In genomic region chr2:104976603-104977120, GRCh38 we compare ENCODE assay signal across 8 cellular contexts.
DNase-seq lines count a peak whose midpoint lies in the region; ATAC-seq and TF ChIP-seq lines count a peak whose summit lies in the region.

No MANE protein-coding gene starts in this region.

- H3K9ac ChIP-seq in HCT116 (ENCODE audit: low read length): no peak overlapping the region

- TF ChIP-seq POLR2A in HCT116 (IDR thresholded peaks at IDR 0.05; ENCODE audit: borderline replicate concordance, extremely low read depth, insufficient read depth, insufficient read length): no peak

- no TSS peak for BruUV-seq in HCT116 (replicated peaks; lab: Mats Ljungman, UMichigan)

- H3K9me3 ChIP-seq in HCT116 (ENCODE audit: control insufficient read depth in 1 of 2, insufficient read depth in 1 of 2, low read depth in 1 of 2, low read length in 2 of 2) (no peaks in the 10 kb centered on the region), right atrium auricular region (no peaks in the 10 kb centered on the region)

- peak; percentile 96 for ATAC-seq in HCT116
- peak; percentile 24 for ATAC-seq in central memory CD8-positive, alpha-beta T cell (replicated peaks; ENCODE audit: extremely low read depth, poor library complexity, severe bottlenecking)

- H3K4me2 ChIP-seq in HCT116 (ENCODE audit: low read length): peak overlapping the region; percentile 52

- H3K27me3 Mint-ChIP-seq in central memory CD8-positive, alpha-beta T cell: peaks cover 26% of the 10 kb centered on the region

- no peaks in the 10 kb centered on the region for H3K79me2 ChIP-seq in HCT116 (ENCODE audit: insufficient read depth, low read length)

- peaks cover 0 to 12% of the 10 kb centered on the region in 2 experiments; a peak in 1 of 4 replicates for H3K4me1 ChIP-seq in HCT116 (ENCODE audit: control insufficient read depth in 1 of 2, insufficient read depth in 2 of 2, low read length in 2 of 2)
- H3K4me1 ChIP-seq in right atrium auricular region: no peaks in the 10 kb centered on the region

- CTCF ChIA-PET in HCT116 (lab: Charles Lee): interaction anchor here (0.7 to 0.9 kb wide), 2 partner anchors 11 to 61 kb away, joined by 3 read pairs; partner anchors contain the start of gene MRPS9

- H2AFZ ChIP-seq in HCT116 (ENCODE audit: low read depth, low read length, poor library complexity, severe bottlenecking): peak overlapping the region; percentile 7

- peak; percentile 53 for TF ChIP-seq RAD21 in HCT116 (IDR thresholded peaks at IDR 0.05; ENCODE audit: low read depth)

- in situ Hi-C loops in GM13977 (cut with MboI; ENCODE audit: low pct_unique_long_range_greater_than_20kb, low sequenced_read_pairs, unreplicated experiment): no loop called here

- intact Hi-C loops in HCT116 (cut with micrococcal nuclease): loop anchor here (2.0 kb wide), 1 partner anchor 20 kb away; no protein-coding TSS in a partner anchor

- DNase-seq in AML-193 (lab: John Stamatoyannopoulos, UW): peak; percentile 43 to 51
- peak; percentile 66 for DNase-seq in GM13977 (ENCODE audit: low spot score)
- peak; percentile 40 for DNase-seq in HCT116 (ENCODE audit: low read depth, low spot score)
- DNase-seq in LNCaP clone FGC (ENCODE audit: low read depth): no peak
- DNase-seq in central memory CD8-positive, alpha-beta T cell (ENCODE audit: low spot score in 2 of 2): no peak
- DNase-seq in cerebellum (ENCODE audit: low spot score): no peak
- no peak for DNase-seq in foreskin fibroblast
- no peak for DNase-seq in right atrium auricular region (ENCODE audit: low spot score)

- RAD21 ChIA-PET in HCT116 (lab: Charles Lee; ENCODE audit: low non-redundant PET in 1 of 2, low total read pairs in 2 of 2, uncharacterized antibody in 2 of 2, unreplicated experiment in 2 of 2): no interaction called here

- H3K4me3 ChIP-seq in HCT116 (replicated peaks in 1 of 2; ENCODE audit: low read depth in 1 of 2, low read length in 2 of 2) (peak overlapping the region; percentile 41 to 49), LNCaP clone FGC (ENCODE audit: low read depth, low read length) (no peak overlapping the region), foreskin fibroblast (ENCODE audit: low read depth in 1 of 2, low read length in 2 of 2) (no peak overlapping the region), right atrium auricular region (no peak overlapping the region)

- H3K4me3 Mint-ChIP-seq in central memory CD8-positive, alpha-beta T cell: no peak overlapping the region

- H3K27me3 ChIP-seq in HCT116 (ENCODE audit: insufficient read depth, low read length): no peaks in the 10 kb centered on the region
- no peaks in the 10 kb centered on the region for H3K27me3 ChIP-seq in right atrium auricular region

- no peaks in the 10 kb centered on the region for H3K36me3 Mint-ChIP-seq in central memory CD8-positive, alpha-beta T cell (ENCODE audit: insufficient read depth)

- H3K4me1 Mint-ChIP-seq in central memory CD8-positive, alpha-beta T cell: peaks cover 8% of the 10 kb centered on the region

- peak; percentile 60 for TF ChIP-seq CTCF in GM13977 (IDR thresholded peaks at IDR 0.05; ENCODE audit: extremely low read depth, insufficient read depth, missing control alignments)
- TF ChIP-seq CTCF in HCT116 (IDR thresholded peaks at IDR 0.05 in 2 of 3, conservative IDR thresholded peaks at IDR 0.05 in 1 of 3; ENCODE audit: borderline replicate concordance in 1 of 3, insufficient read depth in 1 of 3, low read depth in 2 of 3, low read length in 2 of 3): peak; percentile 48 to 83 (median 72); a peak in 5 of 6 replicates
- 0 out of 2 replicates have a peak, but pooled peaks have one; percentile 33 for TF ChIP-seq CTCF in LNCaP clone FGC (IDR thresholded peaks at IDR 0.05; ENCODE audit: control insufficient read depth, extremely low read depth, insufficient read depth)
- TF ChIP-seq CTCF in foreskin fibroblast (IDR thresholded peaks at IDR 0.05; ENCODE audit: low read depth, low read length): no peak
- TF ChIP-seq CTCF in right atrium auricular region (IDR thresholded peaks at IDR 0.05): no peak

- no peaks in the 10 kb centered on the region for H3K9me2 ChIP-seq in HCT116 (ENCODE audit: insufficient read depth)

- H3K9me3 Mint-ChIP-seq in central memory CD8-positive, alpha-beta T cell: no peaks in the 10 kb centered on the region

- no peaks in the 10 kb centered on the region for H3K36me3 ChIP-seq in HCT116 (ENCODE audit: control insufficient read depth in 1 of 2, insufficient read depth in 2 of 2, low read length in 2 of 2)
- no peaks in the 10 kb centered on the region for H3K36me3 ChIP-seq in right atrium auricular region

- no peak overlapping the region for H3K27ac Mint-ChIP-seq in central memory CD8-positive, alpha-beta T cell (ENCODE audit: low read depth)

- POLR2A ChIA-PET in HCT116 (lab: Charles Lee): interaction anchor here (0.9 kb wide), 1 partner anchor 61 kb away, joined by 3 read pairs; the partner anchor contains the start of gene MRPS9

- no peak overlapping the region for H3K27ac ChIP-seq in HCT116 (ENCODE audit: low read depth, low read length)
- H3K27ac ChIP-seq in right atrium auricular region: no peak overlapping the region

- H4K20me1 ChIP-seq in HCT116 (ENCODE audit: insufficient read depth): no peaks in the 10 kb centered on the region

TF ChIP-seq in HCT116, 20 proteins besides CTCF, POLR2A, EP300 and RAD21:
- TF ChIP-seq REST (IDR thresholded peaks at IDR 0.05; ENCODE audit: low read depth) (no peak), CBX3 (IDR thresholded peaks at IDR 0.05; ENCODE audit: low read depth) (peak; percentile 91), ZNF274 (IDR thresholded peaks at IDR 0.05; ENCODE audit: low read depth, low read length) (no peak), SP1 (IDR thresholded peaks at IDR 0.05; ENCODE audit: low read depth) (peak; percentile 33; the same call in 1 of the 2 replicates), ELF1 (IDR thresholded peaks at IDR 0.05; ENCODE audit: borderline replicate concordance, low read depth) (peak; percentile 68), MAX (IDR thresholded peaks at IDR 0.05) (peak; percentile 44; the same call in 1 of the 2 replicates), POLR2AphosphoS5 (IDR thresholded peaks at IDR 0.05; ENCODE audit: low read depth, low read length) (peak; percentile 81), SIN3A (IDR thresholded peaks at IDR 0.05; ENCODE audit: low read depth) (peak; percentile 50), YY1 (IDR thresholded peaks at IDR 0.05; ENCODE audit: extremely low read depth, insufficient replicate concordance, low read depth, low read length) (peak; percentile 9)

Comparison
In these comparisons a context has a peak if more than half of its experiments do, and no peak if none do; other contexts are left out.
1. DNase-seq: peak in AML-193 (2 of 2), GM13977 (single experiment) and HCT116 (single experiment); none in LNCaP clone FGC (single experiment), central memory CD8-positive, alpha-beta T cell (0 of 2), cerebellum (single experiment), foreskin fibroblast (0 of 2) and right atrium auricular region (single experiment).
2. CTCF ChIP-seq: peak in GM13977 (single experiment), HCT116 (3 of 3) and LNCaP clone FGC (single experiment); none in foreskin fibroblast (single experiment) and right atrium auricular region (0 of 2).
3. H3K4me3 ChIP-seq: peak in HCT116 (2 of 2); none in LNCaP clone FGC (single experiment), foreskin fibroblast (0 of 2) and right atrium auricular region (0 of 2).